In the genomic region with DNA sequence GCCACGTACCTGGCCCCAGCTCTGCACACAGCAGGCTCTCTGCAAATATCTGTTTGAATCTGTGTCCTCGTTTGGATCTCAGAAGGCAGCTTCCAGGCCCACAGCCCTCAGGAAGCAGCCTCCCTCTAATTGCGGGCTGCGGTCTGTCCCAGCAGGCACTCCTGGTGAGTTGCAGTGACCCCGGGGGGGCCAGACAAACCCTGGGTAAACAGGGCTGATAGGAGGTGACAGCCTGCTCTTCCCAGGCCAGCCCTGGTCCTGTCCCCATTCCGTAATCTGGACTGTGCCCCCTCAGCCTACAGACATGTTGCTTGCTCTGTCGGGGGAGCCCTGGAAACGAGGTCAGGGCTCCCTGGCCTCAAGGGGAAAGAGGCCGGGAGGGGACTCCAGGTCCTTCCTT, we compare ENCODE assay signal across 1 cellular context.
TF ChIP-seq lines count a peak whose summit lies in the region.

No MANE protein-coding gene starts in this region.

TF ChIP-seq in HepG2, 621 proteins besides CTCF, POLR2A, EP300 and RAD21 (continued from another document and continues in another):
- TF ChIP-seq, protein P1, sequence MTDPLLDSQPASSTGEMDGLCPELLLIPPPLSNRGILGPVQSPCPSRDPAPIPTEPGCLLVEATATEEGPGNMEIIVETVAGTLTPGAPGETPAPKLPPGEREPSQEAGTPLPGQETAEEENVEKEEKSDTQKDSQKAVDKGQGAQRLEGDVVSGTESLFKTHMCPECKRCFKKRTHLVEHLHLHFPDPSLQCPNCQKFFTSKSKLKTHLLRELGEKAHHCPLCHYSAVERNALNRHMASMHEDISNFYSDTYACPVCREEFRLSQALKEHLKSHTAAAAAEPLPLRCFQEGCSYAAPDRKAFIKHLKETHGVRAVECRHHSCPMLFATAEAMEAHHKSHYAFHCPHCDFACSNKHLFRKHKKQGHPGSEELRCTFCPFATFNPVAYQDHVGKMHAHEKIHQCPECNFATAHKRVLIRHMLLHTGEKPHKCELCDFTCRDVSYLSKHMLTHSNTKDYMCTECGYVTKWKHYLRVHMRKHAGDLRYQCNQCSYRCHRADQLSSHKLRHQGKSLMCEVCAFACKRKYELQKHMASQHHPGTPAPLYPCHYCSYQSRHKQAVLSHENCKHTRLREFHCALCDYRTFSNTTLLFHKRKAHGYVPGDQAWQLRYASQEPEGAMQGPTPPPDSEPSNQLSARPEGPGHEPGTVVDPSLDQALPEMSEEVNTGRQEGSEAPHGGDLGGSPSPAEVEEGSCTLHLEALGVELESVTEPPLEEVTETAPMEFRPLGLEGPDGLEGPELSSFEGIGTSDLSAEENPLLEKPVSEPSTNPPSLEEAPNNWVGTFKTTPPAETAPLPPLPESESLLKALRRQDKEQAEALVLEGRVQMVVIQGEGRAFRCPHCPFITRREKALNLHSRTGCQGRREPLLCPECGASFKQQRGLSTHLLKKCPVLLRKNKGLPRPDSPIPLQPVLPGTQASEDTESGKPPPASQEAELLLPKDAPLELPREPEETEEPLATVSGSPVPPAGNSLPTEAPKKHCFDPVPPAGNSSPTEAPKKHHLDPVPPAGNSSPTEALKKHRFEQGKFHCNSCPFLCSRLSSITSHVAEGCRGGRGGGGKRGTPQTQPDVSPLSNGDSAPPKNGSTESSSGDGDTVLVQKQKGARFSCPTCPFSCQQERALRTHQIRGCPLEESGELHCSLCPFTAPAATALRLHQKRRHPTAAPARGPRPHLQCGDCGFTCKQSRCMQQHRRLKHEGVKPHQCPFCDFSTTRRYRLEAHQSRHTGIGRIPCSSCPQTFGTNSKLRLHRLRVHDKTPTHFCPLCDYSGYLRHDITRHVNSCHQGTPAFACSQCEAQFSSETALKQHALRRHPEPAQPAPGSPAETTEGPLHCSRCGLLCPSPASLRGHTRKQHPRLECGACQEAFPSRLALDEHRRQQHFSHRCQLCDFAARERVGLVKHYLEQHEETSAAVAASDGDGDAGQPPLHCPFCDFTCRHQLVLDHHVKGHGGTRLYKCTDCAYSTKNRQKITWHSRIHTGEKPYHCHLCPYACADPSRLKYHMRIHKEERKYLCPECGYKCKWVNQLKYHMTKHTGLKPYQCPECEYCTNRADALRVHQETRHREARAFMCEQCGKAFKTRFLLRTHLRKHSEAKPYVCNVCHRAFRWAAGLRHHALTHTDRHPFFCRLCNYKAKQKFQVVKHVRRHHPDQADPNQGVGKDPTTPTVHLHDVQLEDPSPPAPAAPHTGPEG (CRISPR knock-in tag; IDR thresholded peaks at IDR 0.05): no peak
- TF ChIP-seq AGO1 (IDR thresholded peaks at IDR 0.05; ENCODE audit: low read depth, low read length, poor library complexity, severe bottlenecking) (no peak), STAG1 (CRISPR knock-in tag; IDR thresholded peaks at IDR 0.05) (no peak), ZNF790 (CRISPR knock-in tag; IDR thresholded peaks at IDR 0.05; ENCODE audit: borderline replicate concordance) (no peak), AKNA (CRISPR knock-in tag; IDR thresholded peaks at IDR 0.05; ENCODE audit: borderline replicate concordance) (no peak), TOE1 (CRISPR knock-in tag; IDR thresholded peaks at IDR 0.05) (no peak), HNF4A (CRISPR knock-in tag; IDR thresholded peaks at IDR 0.05) (peak; percentile 85), SNAI1 (CRISPR knock-in tag; IDR thresholded peaks at IDR 0.05; ENCODE audit: borderline replicate concordance) (no peak), RNF2 (conservative IDR thresholded peaks at IDR 0.05; ENCODE audit: low read depth) (0 out of 2 replicates have a peak, but pooled peaks have one; percentile 39), ZNF430 (CRISPR knock-in tag; IDR thresholded peaks at IDR 0.05) (no peak), ZNF674 (CRISPR knock-in tag; IDR thresholded peaks at IDR 0.05; ENCODE audit: low read depth) (no peak), TGIF2 (CRISPR knock-in tag; IDR thresholded peaks at IDR 0.05) (no peak), GATAD1 (CRISPR knock-in tag; IDR thresholded peaks at IDR 0.05) (no peak), KDM1A (CRISPR knock-in tag; IDR thresholded peaks at IDR 0.05) (no peak), JUND (CRISPR knock-in tag; IDR thresholded peaks at IDR 0.05) (no peak), MATR3 (CRISPR knock-in tag; IDR thresholded peaks at IDR 0.05) (no peak), ZNF510 (CRISPR knock-in tag; IDR thresholded peaks at IDR 0.05; ENCODE audit: low read depth) (no peak), E2F2 (CRISPR knock-in tag; IDR thresholded peaks at IDR 0.05; ENCODE audit: borderline replicate concordance) (no peak), ZNF468 (CRISPR knock-in tag; IDR thresholded peaks at IDR 0.05) (no peak), ZNF574 (CRISPR knock-in tag; IDR thresholded peaks at IDR 0.05) (0 out of 2 replicates have a peak, but pooled peaks have one; percentile 22), YY1 (IDR thresholded peaks at IDR 0.05; ENCODE audit: insufficient read depth, insufficient replicate concordance, low read depth, low read length) (no peak), NFIC (IDR thresholded peaks at IDR 0.05; ENCODE audit: low read length) (no peak), ZNF205 (CRISPR knock-in tag; IDR thresholded peaks at IDR 0.05) (no peak), ZNF607 (CRISPR knock-in tag; IDR thresholded peaks at IDR 0.05; ENCODE audit: borderline replicate concordance) (no peak), CCAR2 (optimal IDR thresholded peaks at IDR 0.05; ENCODE audit: low read depth, low read length) (no peak), PCBP1 (IDR thresholded peaks at IDR 0.05; ENCODE audit: borderline replicate concordance, low read depth, low read length) (no peak), CEBPG (CRISPR knock-in tag; IDR thresholded peaks at IDR 0.05) (peak; percentile 60), MEIS1 (CRISPR knock-in tag; IDR thresholded peaks at IDR 0.05; ENCODE audit: borderline replicate concordance) (peak; percentile 72; the same call in 1 of the 2 replicates), PRPF4 (IDR thresholded peaks at IDR 0.05; ENCODE audit: low read depth, low read length, poor library complexity, severe bottlenecking) (no peak), PATZ1 (CRISPR knock-in tag; IDR thresholded peaks at IDR 0.05) (peak; percentile 98), MEIS2 (CRISPR knock-in tag; IDR thresholded peaks at IDR 0.05) (peak; percentile 86), HCFC1 (IDR thresholded peaks at IDR 0.05; ENCODE audit: low read depth, low read length) (no peak), SRSF9 (IDR thresholded peaks at IDR 0.05; ENCODE audit: borderline replicate concordance, insufficient read depth, low read depth, low read length, poor library complexity, severe bottlenecking) (no peak), KDM6A (CRISPR knock-in tag; IDR thresholded peaks at IDR 0.05; ENCODE audit: low read depth) (no peak), TP53 (CRISPR knock-in tag; conservative IDR thresholded peaks at IDR 0.05) (no peak), IKZF1 (IDR thresholded peaks at IDR 0.05) (no peak), KLF15 (CRISPR knock-in tag; IDR thresholded peaks at IDR 0.05; ENCODE audit: borderline replicate concordance) (no peak), ZNF841 (CRISPR knock-in tag; IDR thresholded peaks at IDR 0.05; ENCODE audit: borderline replicate concordance) (no peak), ZNF777 (CRISPR knock-in tag; IDR thresholded peaks at IDR 0.05) (no peak), ZBTB26 (CRISPR knock-in tag; IDR thresholded peaks at IDR 0.05; ENCODE audit: borderline replicate concordance) (no peak)
- TF ChIP-seq, protein P2, sequence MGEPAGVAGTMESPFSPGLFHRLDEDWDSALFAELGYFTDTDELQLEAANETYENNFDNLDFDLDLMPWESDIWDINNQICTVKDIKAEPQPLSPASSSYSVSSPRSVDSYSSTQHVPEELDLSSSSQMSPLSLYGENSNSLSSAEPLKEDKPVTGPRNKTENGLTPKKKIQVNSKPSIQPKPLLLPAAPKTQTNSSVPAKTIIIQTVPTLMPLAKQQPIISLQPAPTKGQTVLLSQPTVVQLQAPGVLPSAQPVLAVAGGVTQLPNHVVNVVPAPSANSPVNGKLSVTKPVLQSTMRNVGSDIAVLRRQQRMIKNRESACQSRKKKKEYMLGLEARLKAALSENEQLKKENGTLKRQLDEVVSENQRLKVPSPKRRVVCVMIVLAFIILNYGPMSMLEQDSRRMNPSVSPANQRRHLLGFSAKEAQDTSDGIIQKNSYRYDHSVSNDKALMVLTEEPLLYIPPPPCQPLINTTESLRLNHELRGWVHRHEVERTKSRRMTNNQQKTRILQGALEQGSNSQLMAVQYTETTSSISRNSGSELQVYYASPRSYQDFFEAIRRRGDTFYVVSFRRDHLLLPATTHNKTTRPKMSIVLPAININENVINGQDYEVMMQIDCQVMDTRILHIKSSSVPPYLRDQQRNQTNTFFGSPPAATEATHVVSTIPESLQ (CRISPR knock-in tag; conservative IDR thresholded peaks at IDR 0.05): no peak
